Comparison of ENCODE assay signal across 8 cellular contexts in the genomic region with DNA sequence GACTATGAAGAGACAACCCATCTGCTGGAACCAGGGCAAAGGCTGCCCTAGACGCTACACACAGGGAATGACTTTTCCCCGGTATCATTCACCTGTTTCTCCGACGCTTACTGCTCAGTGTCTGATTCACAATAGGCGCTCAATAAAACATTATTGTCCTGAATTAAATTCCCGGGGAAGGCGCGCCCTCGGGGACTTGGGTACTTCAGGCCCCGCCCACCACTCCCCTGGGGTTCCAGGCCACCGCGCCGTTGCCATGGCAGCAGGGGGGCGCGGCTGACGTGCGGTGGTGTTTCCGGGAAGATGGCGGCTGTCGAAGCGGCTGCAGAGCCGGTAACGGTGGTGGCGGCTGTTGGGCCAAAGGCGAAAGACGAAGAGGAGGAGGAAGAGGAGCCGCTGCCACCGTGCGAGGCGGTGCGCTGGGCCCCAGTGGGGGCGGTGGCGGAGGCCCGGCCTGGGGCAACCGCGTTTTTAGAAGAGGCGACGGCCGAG. TPM values are rescaled to one million over a fixed set of nuclear protein-coding genes. Genes with fewer than 3 reads are reported as not detected.
DNase-seq lines count a peak whose midpoint lies in the region; ATAC-seq, FAIRE-seq and TF ChIP-seq lines count a peak whose summit lies in the region.

A gene (plus strand): TSS at position 292 of the 492 bp plus-strand sequence. CDS start 12 bp downstream, at position 304.

- no peak for TF ChIP-seq CTCF in neutrophil (IDR thresholded peaks at IDR 0.05)
- TF ChIP-seq CTCF in subcutaneous adipose tissue (IDR thresholded peaks at IDR 0.05; ENCODE audit: low read depth): no peak

- H3K27me3 ChIP-seq in neutrophil: no peaks in the 10 kb centered on the region

- peak within 1 kb of the TSS; percentile 99 for H3K27ac ChIP-seq in neutrophil

- H3K36me3 ChIP-seq in neutrophil: no peaks in the 10 kb centered on the region

- no peak for FAIRE-seq in frontal cortex (lab: Jason Lieb, UNC)

- H3K9me3 ChIP-seq in neutrophil: no peaks in the 10 kb centered on the region

- DNase-seq in DMS114 treated with DMSO at 0.1 percent for 48 hours (lab: John Stamatoyannopoulos, UW; ENCODE audit: unreplicated experiment) (peak; percentile 54), M059J (ENCODE audit: low read depth) (peak; percentile 91), SHP77 treated with DMSO at 0.1 percent for 48 hours (lab: John Stamatoyannopoulos, UW) (peak; percentile 35), frontal cortex (ENCODE audit: low spot score in 2 of 2) (peak; percentile 96 to 97)
- DNase-seq in activated gamma-delta T cell treated with anti-CD3 and anti-CD28 coated beads, Interleukin-2, amount 50 U/mL, for 16 hours (ENCODE audit: low read depth): peak; percentile 83

- H3K4me1 ChIP-seq in neutrophil (ENCODE audit: control insufficient read depth in 1 of 2, insufficient read depth in 1 of 2, low read depth in 1 of 2, low read length in 1 of 2): peaks cover 50 to 54% of the 10 kb centered on the region in 2 experiments

- H3K4me3 ChIP-seq in neutrophil (ENCODE audit: low read depth in 1 of 2, low read length in 1 of 2): peak within 1 kb of the TSS; percentile 85 to 96

- ATAC-seq in GM21825 (IDR thresholded peaks at IDR 0.05; ENCODE audit: unreplicated experiment): peak; percentile 71

RNA-seq across cellular contexts. Expression of the gene that starts here (rescaled TPM):
- total RNA-seq in M059J (2014; rRNA removed; shearing (Covaris generic)): 5.7 and 11.4 TPM in 2 replicates
- total RNA-seq in frontal cortex (14.3 TPM), subcutaneous adipose tissue (10 to 100 TPM in 3 of 4 donors, 1 to 10 TPM in 1; 7.2 to 12.1 (median 10.5) TPM)

Comparison
In these comparisons a context has a peak if more than half of its experiments do, and no peak if none do; other contexts are left out.
1. Peak in every context shown above with its lines: DNase-seq, ATAC-seq, H3K4me3 ChIP-seq and H3K27ac ChIP-seq.
2. DNase-seq: peak in every context shown above with its lines; median percentile 96 in frontal cortex; 91 in M059J; 83 in activated gamma-delta T cell treated with anti-CD3 and anti-CD28 coated beads, Interleukin-2, amount 50 U/mL, for 16 hours; 54 in DMS114 treated with DMSO at 0.1 percent for 48 hours; 35 in SHP77 treated with DMSO at 0.1 percent for 48 hours.